22 cellular contexts compared by ENCODE assay signal in genomic region chr5:158277276-158277675, GRCh38.
DNase-seq lines count a peak whose midpoint lies in the region; ATAC-seq and TF ChIP-seq lines count a peak whose summit lies in the region.
"Had no signal": no experiment of that assay in that cellular context is flagged by ENCODE, and none has a peak within 500 bp of the region (broad histone marks: within the 10 kb centered on the region; RNA-seq: fewer than 3 reads in every experiment).

No MANE protein-coding gene starts in this region.

- no peak overlapping the region for H3K4me3 Mint-ChIP-seq in natural killer cell treated with Interleukin-12 subunit alpha and Interleukin-12 subunit beta and Interleukin-15 and Interleukin-18, amount 100 ng/mL, for 72 hours
- H3K4me3 Mint-ChIP-seq: CD4-positive, alpha-beta memory T cell; IgD-negative memory B cell; T-cell; T-helper 2 cell treated with Interferon-gamma antibody and Interleukin-4, amounts not matched to agents 5 μg/mL and 100 μg/mL, for 36 hours had no signal

- CTCF ChIA-PET in HEK293T (lab: Yijun Ruan, JAX) = interaction anchor here (0.7 to 1.7 kb wide), 4 partner anchors 9 to 115 kb away, joined by 3 to 5 read pairs (median 4); no protein-coding TSS in a partner anchor

- POLR2A ChIA-PET in HEK293T (lab: Yijun Ruan, JAX) = no interaction called here

- H3K9me3 Mint-ChIP-seq in natural killer cell treated with Interleukin-12 subunit alpha and Interleukin-12 subunit beta and Interleukin-15 and Interleukin-18, amount 100 ng/mL, for 72 hours = no peaks in the 10 kb centered on the region
- H3K9me3 Mint-ChIP-seq: T-helper 2 cell treated with Interferon-gamma antibody and Interleukin-4, amounts not matched to agents 5 μg/mL and 100 μg/mL, for 36 hours had no signal

- H3K27ac Mint-ChIP-seq in natural killer cell treated with Interleukin-12 subunit alpha and Interleukin-12 subunit beta and Interleukin-15 and Interleukin-18, amount 100 ng/mL, for 72 hours = no peak overlapping the region
- H3K27ac Mint-ChIP-seq: CD4-positive, alpha-beta memory T cell; IgD-negative memory B cell; T-cell; T-helper 2 cell treated with Interferon-gamma antibody and Interleukin-4, amounts not matched to agents 5 μg/mL and 100 μg/mL, for 36 hours had no signal

- H3K36me3 Mint-ChIP-seq in natural killer cell treated with Interleukin-12 subunit alpha and Interleukin-12 subunit beta and Interleukin-15 and Interleukin-18, amount 100 ng/mL, for 72 hours = no peaks in the 10 kb centered on the region
- H3K36me3 Mint-ChIP-seq: CD4-positive, alpha-beta memory T cell; T-cell had no signal

- H3K4me1 Mint-ChIP-seq in natural killer cell treated with Interleukin-12 subunit alpha and Interleukin-12 subunit beta and Interleukin-15 and Interleukin-18, amount 100 ng/mL, for 72 hours (ENCODE audit: low read depth in 2 of 2) = no peaks in the 10 kb centered on the region
- H3K4me1 Mint-ChIP-seq: CD4-positive, alpha-beta memory T cell; IgD-negative memory B cell; T-cell had no signal

- peaks cover 0 to 7% of the 10 kb centered on the region in 2 donors for H3K27me3 Mint-ChIP-seq in natural killer cell treated with Interleukin-12 subunit alpha and Interleukin-12 subunit beta and Interleukin-15 and Interleukin-18, amount 100 ng/mL, for 72 hours

- no peak for DNase-seq in HEK293T (ENCODE audit: extremely low spot score)
- peak; percentile 17 to 64 for DNase-seq in NCI-H2081 (lab: John Stamatoyannopoulos, UW)
- peak; percentile 73 for DNase-seq in NCI-H82 (lab: John Stamatoyannopoulos, UW)
- no peak for DNase-seq in stimulated activated CD4-positive, alpha-beta T cell treated with anti-CD3 and anti-CD28 coated beads, Interleukin-4, amount 100 ng/mL, for 24 hours
- DNase-seq in NK-92 treated with Interleukin-12 subunit alpha and Interleukin-12 subunit beta, amount 100 ng/mL, for 24 hours (lab: John Stamatoyannopoulos, UW) = no peak
- DNase-seq in activated T-cell treated with anti-CD3 and anti-CD28 coated beads for 4 hours = no peak
- no peak for DNase-seq in natural killer cell treated with Interleukin-12 subunit alpha and Interleukin-12 subunit beta and Interleukin-15 and Interleukin-18, amount 100 ng/mL, for 72 hours (ENCODE audit: low spot score)
- DNase-seq: ACHN; Caco-2; CD4-positive, alpha-beta memory T cell; EL; H7; MV-4-11; NCI-H2029; NCI-H510A; NCI-H748 treated with DMSO at 0.1 percent for 48 hours; Peyer's patch; SJCRH30; T-cell had no signal

- ATAC-seq in natural killer cell treated with Interleukin-12 subunit alpha and Interleukin-12 subunit beta and Interleukin-15 and Interleukin-18, amount 100 ng/mL, for 72 hours = no peak
- ATAC-seq: GM12878, T-cell had no signal

TF ChIP-seq in HEK293T, 16 proteins besides CTCF, POLR2A, EP300 and RAD21:
- TF ChIP-seq FOXM1 (IDR thresholded peaks at IDR 0.05; ENCODE audit: borderline replicate concordance) (no peak), BHLHE40 (IDR thresholded peaks at IDR 0.05; ENCODE audit: borderline replicate concordance) (no peak), TARDBP (IDR thresholded peaks at IDR 0.05) (no peak), NFRKB (IDR thresholded peaks at IDR 0.05) (no peak), PKNOX1 (IDR thresholded peaks at IDR 0.05) (peak; percentile 85)

Comparison
In these comparisons a context has a peak if more than half of its experiments do, and no peak if none do; other contexts are left out.
1. DNase-seq: peak in NCI-H2081 (2 of 2) and NCI-H82 (single experiment); none in HEK293T (single experiment), stimulated activated CD4-positive, alpha-beta T cell treated with anti-CD3 and anti-CD28 coated beads, Interleukin-4, amount 100 ng/mL, for 24 hours (single experiment), NK-92 treated with Interleukin-12 subunit alpha and Interleukin-12 subunit beta, amount 100 ng/mL, for 24 hours (single experiment), activated T-cell treated with anti-CD3 and anti-CD28 coated beads for 4 hours (single experiment) and natural killer cell treated with Interleukin-12 subunit alpha and Interleukin-12 subunit beta and Interleukin-15 and Interleukin-18, amount 100 ng/mL, for 72 hours (single experiment).